ENCODE assay signal across 9 cellular contexts in genomic region chr16:2468725-2469398, GRCh38. TPM values are rescaled to one million over a fixed set of nuclear protein-coding genes. Genes with fewer than 3 reads are reported as not detected.
A peak's percentile ranks its signal among the peaks of the same experiment; 100 is the strongest.
DNase-seq lines count a peak whose midpoint lies in the region; ATAC-seq and TF ChIP-seq lines count a peak whose summit lies in the region.
"Had no signal": no experiment of that assay in that cellular context is flagged by ENCODE, and none has a peak within 500 bp of the region (broad histone marks: within the 10 kb centered on the region; RNA-seq: fewer than 3 reads in every experiment).

No MANE protein-coding gene starts in this region.

- H4K20me1 ChIP-seq in osteoblast (ENCODE audit: insufficient read depth, low read length): peaks cover 3% of the 10 kb centered on the region

- H3K27ac ChIP-seq in osteoblast (ENCODE audit: low read depth, low read length): no peak overlapping the region

- no peaks in the 10 kb centered on the region for H3K9me3 Mint-ChIP-seq in MCF 10A (ENCODE audit: unreplicated experiment)

- peaks cover 8% of the 10 kb centered on the region for H3K4me1 ChIP-seq in osteoblast (ENCODE audit: insufficient read depth, low read length)

- peak overlapping the region; percentile 71 for H3K4me3 ChIP-seq in osteoblast (ENCODE audit: insufficient read depth, low read length)

- no peak overlapping the region for H2AFZ ChIP-seq in osteoblast (ENCODE audit: low read length)

- H3K4me1 Mint-ChIP-seq in MCF 10A (ENCODE audit: insufficient read depth, unreplicated experiment): peaks cover 4% of the 10 kb centered on the region

- no peaks in the 10 kb centered on the region for H3K79me2 ChIP-seq in osteoblast (ENCODE audit: insufficient read depth, low read length)

- CTCF ChIA-PET in MCF 10A (lab: Yijun Ruan, JAX): interaction anchor here (1.1 kb wide), 1 partner anchor 38 kb away, joined by 3 read pairs; no protein-coding TSS in a partner anchor

- H3K27me3 ChIP-seq in osteoblast (ENCODE audit: insufficient read depth, low read length): no peaks in the 10 kb centered on the region

- ATAC-seq in left cardiac atrium: peak; percentile 3 to 9
- no peak for ATAC-seq in Right ventricle myocardium inferior

- BruUV-seq in MCF 10A (replicated peaks; lab: Mats Ljungman, UMichigan): no TSS peak

- TF ChIP-seq CTCF in MCF 10A (IDR thresholded peaks at IDR 0.05; ENCODE audit: unreplicated experiment) (no peak), osteoblast (IDR thresholded peaks at IDR 0.05; ENCODE audit: extremely low read depth, low read depth, low read length) (no peak)

- H3K27me3 Mint-ChIP-seq in MCF 10A (ENCODE audit: insufficient read depth, unreplicated experiment): no peaks in the 10 kb centered on the region

- peak overlapping the region; percentile 68 for H3K4me3 Mint-ChIP-seq in MCF 10A (ENCODE audit: unreplicated experiment)

- H3K36me3 ChIP-seq in osteoblast (ENCODE audit: insufficient read depth, low read length): no peaks in the 10 kb centered on the region

- DNase-seq in left cardiac atrium (no peak), Right ventricle myocardium inferior (ENCODE audit: missing footprints) (no peak), NCI-H2107 (lab: John Stamatoyannopoulos, UW) (peak; percentile 96), MCF 10A (ENCODE audit: unreplicated experiment) (no peak), osteoblast (ENCODE audit: insufficient read length, low spot score, missing footprints) (peak; percentile 95), SIG-M5 treated with dmso at 0.1 percent for 504 hours (lab: John Stamatoyannopoulos, UW; ENCODE audit: unreplicated experiment) (no peak), posterior vena cava (ENCODE audit: low spot score) (no peak), DMS114 treated with DMSO at 0.1 percent for 48 hours (lab: John Stamatoyannopoulos, UW; ENCODE audit: unreplicated experiment) (no peak)

- no peaks in the 10 kb centered on the region for H3K36me3 Mint-ChIP-seq in MCF 10A (ENCODE audit: insufficient read depth, unreplicated experiment)

- intact Hi-C loops in left cardiac atrium (cut with DNase I) (no loop called here), Right ventricle myocardium inferior (cut with DNase I) (no loop called here), MCF 10A (cut with micrococcal nuclease) (no loop called here), posterior vena cava (cut with DNase I) (no loop called here)

- no peaks in the 10 kb centered on the region for H3K9me3 ChIP-seq in osteoblast (ENCODE audit: low read depth, low read length)

- POLR2A ChIA-PET in MCF 10A (lab: Yijun Ruan, JAX): interaction anchor here (0.6 to 1.8 kb wide), 11 partner anchors 9 to 482 kb away, joined by 3 to 9 read pairs (median 3); partner anchors contain the start of genes MLST8 and TEDC2

- H3K4me2 ChIP-seq in osteoblast (ENCODE audit: insufficient read depth, low read length): peak overlapping the region; percentile 87

- no peak overlapping the region for H3K27ac Mint-ChIP-seq in MCF 10A (ENCODE audit: low read depth, unreplicated experiment)

RNA-seq across cellular contexts. Expression of gene NTN3, which starts 2.2 kb away (rescaled TPM):
- total RNA-seq in left cardiac atrium (under 1 TPM; 0.39 to 0.65 TPM), Right ventricle myocardium inferior (0.19 TPM), MCF 10A (2022) (not detected in 2 replicates), osteoblast (under 0.01 and 0.36 TPM in 2 replicates), posterior vena cava (under 1 TPM in 1 of 2 donors, not detected in 1; 0.29 TPM)
- total RNA-seq: pulmonary artery endothelial cell had no signal

RNA-seq across cellular contexts. Expression of gene TBC1D24, which starts 6.1 kb away (rescaled TPM):
- total RNA-seq in left cardiac atrium (10 to 100 TPM in 1 of 2 donors, 1 to 10 TPM in 1; 9.8 to 15.1 TPM), Right ventricle myocardium inferior (14.8 TPM), MCF 10A (2022) (7.6 and 8.1 TPM in 2 replicates), osteoblast (15.9 and 16.6 TPM in 2 replicates), posterior vena cava (10 to 100 TPM; 11.4 to 13.3 TPM)

RNA-seq across cellular contexts. Expression of gene TEDC2, which starts 9.0 kb away (rescaled TPM):
- total RNA-seq in left cardiac atrium (1 to 10 TPM in 1 of 2 donors, under 1 TPM in 1; 0.47 to 2.8 TPM), Right ventricle myocardium inferior (0.95 TPM), MCF 10A (2022) (3.5 and 6.9 TPM in 2 replicates), osteoblast (3.5 and 5.1 TPM in 2 replicates), posterior vena cava (under 1 TPM in 1 of 2 donors, not detected in 1; 0.86 TPM)

RNA-seq across cellular contexts. Expression of gene CCNF, which starts 39.6 kb away (rescaled TPM):
- total RNA-seq in left cardiac atrium (1 to 10 TPM; 1.6 to 2.1 TPM), Right ventricle myocardium inferior (1.2 TPM), MCF 10A (2022) (7.5 and 11.9 TPM in 2 replicates), osteoblast (6.9 and 7.4 TPM in 2 replicates), posterior vena cava (1 to 10 TPM in 1 of 2 donors, under 1 TPM in 1; 0.81 to 1.3 TPM)

RNA-seq across cellular contexts. Expression of gene ATP6V0C, which starts 44.9 kb away (rescaled TPM):
- total RNA-seq in left cardiac atrium (100 to 1,000 TPM; 162 to 197 TPM), Right ventricle myocardium inferior (137 TPM), MCF 10A (2022) (173 and 198 TPM in 2 replicates), osteoblast (18.8 and 22.7 TPM in 2 replicates), posterior vena cava (100 to 1,000 TPM; 107 to 133 TPM)

Comparison
In these comparisons a context has a peak if more than half of its experiments do, and no peak if none do; other contexts are left out.
1. DNase-seq: peak in NCI-H2107 (single experiment) and osteoblast (single experiment); none in left cardiac atrium (single experiment), Right ventricle myocardium inferior (single experiment), MCF 10A (single experiment), SIG-M5 treated with dmso at 0.1 percent for 504 hours (single experiment), posterior vena cava (single experiment) and DMS114 treated with DMSO at 0.1 percent for 48 hours (single experiment).